22 cellular contexts compared by ENCODE assay signal in genomic region chr6:46773201-46773855, GRCh38. TPM values are rescaled to one million over a fixed set of nuclear protein-coding genes. Genes with fewer than 3 reads are reported as not detected.
DNase-seq lines count a peak whose midpoint lies in the region; ATAC-seq and TF ChIP-seq lines count a peak whose summit lies in the region.
"Had no signal": no experiment of that assay in that cellular context is flagged by ENCODE, and none has a peak within 500 bp of the region (broad histone marks: within the 10 kb centered on the region; RNA-seq: fewer than 3 reads in every experiment).

No MANE protein-coding gene starts in this region.

- no peaks in the 10 kb centered on the region for H3K36me3 ChIP-seq in mucosa of rectum (ENCODE audit: control insufficient read depth in 2 of 2, insufficient read depth in 2 of 2, low read length in 2 of 2)
- H3K36me3 ChIP-seq: neural progenitor cell had no signal

- intact Hi-C loops in natural killer cell (cut with micrococcal nuclease): no loop called here
- intact Hi-C loops in activated CD4-positive, alpha-beta T cell treated with anti-CD3 and anti-CD28 coated beads for 36 hours (cut with DNase I, micrococcal nuclease): no loop called here

- TF ChIP-seq CTCF in natural killer cell (IDR thresholded peaks at IDR 0.05): no peak

- H3K27ac Mint-ChIP-seq in natural killer cell: no peak overlapping the region
- no peak overlapping the region for H3K27ac Mint-ChIP-seq in activated CD4-positive, alpha-beta T cell treated with anti-CD3 and anti-CD28 coated beads for 36 hours
- H3K27ac Mint-ChIP-seq: activated CD4-positive, alpha-beta memory T cell treated with anti-CD3 and anti-CD28 coated beads for 36 hours; activated naive CD4-positive, alpha-beta T cell treated with anti-CD3 and anti-CD28 coated beads for 36 hours; CD8-positive, alpha-beta memory T cell; mesothelial cell of epicardium; neural progenitor cell had no signal

- H3K4me1 Mint-ChIP-seq in natural killer cell: no peaks in the 10 kb centered on the region
- H3K4me1 Mint-ChIP-seq in activated CD4-positive, alpha-beta T cell treated with anti-CD3 and anti-CD28 coated beads for 36 hours: no peaks in the 10 kb centered on the region
- H3K4me1 Mint-ChIP-seq: CD8-positive, alpha-beta memory T cell; mesothelial cell of epicardium had no signal

- H3K4me3 ChIP-seq in mucosa of rectum (ENCODE audit: low read length in 2 of 2): no peak overlapping the region
- H3K4me3 ChIP-seq: K562, neural progenitor cell had no signal

- peak; percentile 32 for ATAC-seq in HG02852 (IDR thresholded peaks at IDR 0.05; ENCODE audit: unreplicated experiment)
- no peak for ATAC-seq in natural killer cell
- no peak for ATAC-seq in activated CD4-positive, alpha-beta T cell treated with anti-CD3 and anti-CD28 coated beads for 36 hours
- ATAC-seq: K562 had no signal

- CTCF ChIA-PET in activated CD4-positive, alpha-beta T cell treated with anti-CD3 and anti-CD28 coated beads for 36 hours (lab: Charles Lee): interaction anchor here (0.6 to 0.7 kb wide), 3 partner anchors 22 to 572 kb away, joined by 3 to 4 read pairs (median 3); no protein-coding TSS in a partner anchor

- H3K27ac ChIP-seq in mucosa of rectum (ENCODE audit: low read depth in 2 of 2, low read length in 2 of 2): peak overlapping the region; percentile 0 to 25
- H3K27ac ChIP-seq: neural progenitor cell had no signal

- H3K27me3 Mint-ChIP-seq in natural killer cell (ENCODE audit: low read depth in 2 of 2): peaks cover 2 to 10% of the 10 kb centered on the region in 2 donors
- H3K27me3 Mint-ChIP-seq in activated CD4-positive, alpha-beta T cell treated with anti-CD3 and anti-CD28 coated beads for 36 hours: peaks cover 9% of the 10 kb centered on the region

- no peaks in the 10 kb centered on the region for H3K9me3 ChIP-seq in mucosa of rectum (ENCODE audit: control insufficient read depth in 2 of 2, low read length in 2 of 2)

- no peak overlapping the region for H3K4me3 Mint-ChIP-seq in natural killer cell
- H3K4me3 Mint-ChIP-seq in activated CD4-positive, alpha-beta T cell treated with anti-CD3 and anti-CD28 coated beads for 36 hours: no peak overlapping the region
- H3K4me3 Mint-ChIP-seq: activated CD4-positive, alpha-beta memory T cell treated with anti-CD3 and anti-CD28 coated beads for 36 hours; activated naive CD4-positive, alpha-beta T cell treated with anti-CD3 and anti-CD28 coated beads for 36 hours; CD8-positive, alpha-beta memory T cell; mesothelial cell of epicardium; neural progenitor cell had no signal

- H3K27me3 ChIP-seq in mucosa of rectum (ENCODE audit: control insufficient read depth in 2 of 2, insufficient read depth in 2 of 2, low read length in 2 of 2): no peaks in the 10 kb centered on the region
- H3K27me3 ChIP-seq: neural progenitor cell had no signal

- POLR2A ChIA-PET in activated CD4-positive, alpha-beta T cell treated with anti-CD3 and anti-CD28 coated beads for 36 hours (lab: Charles Lee): no interaction called here

- no peaks in the 10 kb centered on the region for H3K4me1 ChIP-seq in mucosa of rectum (ENCODE audit: control insufficient read depth in 2 of 2, insufficient read depth in 2 of 2, low read length in 2 of 2)
- H3K4me1 ChIP-seq: neural progenitor cell had no signal

- peak; percentile 62 for DNase-seq in CD1c-positive myeloid dendritic cell (ENCODE audit: extremely low spot score)
- DNase-seq in NOMO-1 treated with dmso at 0.1 percent for 144 hours (lab: John Stamatoyannopoulos, UW; ENCODE audit: unreplicated experiment): peak; percentile 74
- DNase-seq in activated CD4-positive, alpha-beta T cell treated with anti-CD3 and anti-CD28 coated beads for 4 hours: no peak
- DNase-seq in natural killer cell: no peak
- DNase-seq in NCI-H774 (lab: John Stamatoyannopoulos, UW): no peak
- no peak for DNase-seq in activated CD4-positive, alpha-beta T cell treated with anti-CD3 and anti-CD28 coated beads for 36 hours
- DNase-seq: activated CD4-positive, alpha-beta memory T cell treated with anti-CD3 and anti-CD28 coated beads for 36 hours; activated naive CD4-positive, alpha-beta T cell treated with anti-CD3 and anti-CD28 coated beads for 36 hours; activated T-cell treated with anti-CD3 and anti-CD28 coated beads, Interleukin-2, amount 50 U/mL, for 1 hour; CD8-positive, alpha-beta memory T cell; GOT3; NCI-H1092 treated with DMSO at 0.1 percent for 48 hours; RPMI8226; stimulated activated naive CD4-positive, alpha-beta T cell had no signal

- H3K9ac ChIP-seq in mucosa of rectum (ENCODE audit: low read depth in 1 of 2, low read length in 2 of 2): no peak overlapping the region
- H3K9ac ChIP-seq: neural progenitor cell had no signal

- H3K36me3 Mint-ChIP-seq in natural killer cell: no peaks in the 10 kb centered on the region
- no peaks in the 10 kb centered on the region for H3K36me3 Mint-ChIP-seq in activated CD4-positive, alpha-beta T cell treated with anti-CD3 and anti-CD28 coated beads for 36 hours (ENCODE audit: low read depth)
- H3K36me3 Mint-ChIP-seq: activated CD4-positive, alpha-beta memory T cell treated with anti-CD3 and anti-CD28 coated beads for 36 hours; CD8-positive, alpha-beta memory T cell; mesothelial cell of epicardium; neural progenitor cell had no signal

- no peaks in the 10 kb centered on the region for H3K9me3 Mint-ChIP-seq in natural killer cell
- H3K9me3 Mint-ChIP-seq in activated CD4-positive, alpha-beta T cell treated with anti-CD3 and anti-CD28 coated beads for 36 hours (ENCODE audit: low read depth): no peaks in the 10 kb centered on the region
- H3K9me3 Mint-ChIP-seq: activated CD4-positive, alpha-beta memory T cell treated with anti-CD3 and anti-CD28 coated beads for 36 hours; activated naive CD4-positive, alpha-beta T cell treated with anti-CD3 and anti-CD28 coated beads for 36 hours; mesothelial cell of epicardium had no signal

RNA-seq across cellular contexts. Expression of gene MEP1A, which starts 19.9 kb away (rescaled TPM):
- not detected for total RNA-seq in natural killer cell
- not detected for total RNA-seq in activated CD4-positive, alpha-beta T cell treated with anti-CD3 and anti-CD28 coated beads for 36 hours
- total RNA-seq: activated CD4-positive, alpha-beta memory T cell treated with anti-CD3 and anti-CD28 coated beads for 36 hours; activated naive CD4-positive, alpha-beta T cell treated with anti-CD3 and anti-CD28 coated beads for 36 hours; astrocyte; CD8-positive, alpha-beta memory T cell; K562; kidney epithelial cell; mesothelial cell of epicardium; urinary bladder had no signal

RNA-seq across cellular contexts. Expression of gene ANKRD66, which starts 26.6 kb away (rescaled TPM):
- not detected for total RNA-seq in natural killer cell
- not detected for total RNA-seq in activated CD4-positive, alpha-beta T cell treated with anti-CD3 and anti-CD28 coated beads for 36 hours
- total RNA-seq: activated CD4-positive, alpha-beta memory T cell treated with anti-CD3 and anti-CD28 coated beads for 36 hours; activated naive CD4-positive, alpha-beta T cell treated with anti-CD3 and anti-CD28 coated beads for 36 hours; astrocyte; CD8-positive, alpha-beta memory T cell; K562; kidney epithelial cell; mesothelial cell of epicardium; urinary bladder had no signal

RNA-seq across cellular contexts. Expression of gene PLA2G7, which starts 38.2 kb away (rescaled TPM):
- total RNA-seq in natural killer cell: 1 to 10 TPM in 1 of 3 donors, not detected in 2; 1.1 TPM
- not detected for total RNA-seq in activated CD4-positive, alpha-beta T cell treated with anti-CD3 and anti-CD28 coated beads for 36 hours
- total RNA-seq: activated CD4-positive, alpha-beta memory T cell treated with anti-CD3 and anti-CD28 coated beads for 36 hours; activated naive CD4-positive, alpha-beta T cell treated with anti-CD3 and anti-CD28 coated beads for 36 hours; K562 had no signal

Comparison
In these comparisons a context has a peak if more than half of its experiments do, and no peak if none do; other contexts are left out.
1. DNase-seq: peak in CD1c-positive myeloid dendritic cell (single experiment) and NOMO-1 treated with dmso at 0.1 percent for 144 hours (single experiment); none in activated CD4-positive, alpha-beta T cell treated with anti-CD3 and anti-CD28 coated beads for 4 hours (0 of 2), natural killer cell (single experiment), NCI-H774 (single experiment) and activated CD4-positive, alpha-beta T cell treated with anti-CD3 and anti-CD28 coated beads for 36 hours (single experiment).